In genomic region chr3:100634493-100635272, GRCh38 we compare ENCODE assay signal across 8 cellular contexts. TPM values are rescaled to one million over a fixed set of nuclear protein-coding genes. Genes with fewer than 3 reads are reported as not detected.
DNase-seq lines count a peak whose midpoint lies in the region; ATAC-seq and TF ChIP-seq lines count a peak whose summit lies in the region.

No MANE protein-coding gene starts in this region.

- H3K4me3 ChIP-seq in BE2C (ENCODE audit: low read depth, low read length) (no peak overlapping the region), choroid plexus epithelial cell (ENCODE audit: low read depth, low read length) (no peak overlapping the region)

- no peaks in the 10 kb centered on the region for H3K36me3 ChIP-seq in BE2C

- H3K9me3 ChIP-seq in BE2C: no peaks in the 10 kb centered on the region

- TF ChIP-seq CTCF in BE2C (IDR thresholded peaks at IDR 0.05; ENCODE audit: low read depth, low read length): peak; percentile 32
- peak; percentile 19 for TF ChIP-seq CTCF in choroid plexus epithelial cell (conservative IDR thresholded peaks at IDR 0.05; ENCODE audit: low read depth, low read length)

- peaks cover under 1% of the 10 kb centered on the region; the same call in 1 of the 2 replicates for H3K27me3 ChIP-seq in BE2C

- intact Hi-C loops in posterior vena cava (cut with DNase I): no loop called here

- DNase-seq in BE2C: peak; percentile 36
- DNase-seq in NCI-H82 treated with DMSO at 0.1 percent for 48 hours (lab: John Stamatoyannopoulos, UW; ENCODE audit: unreplicated experiment): peak; percentile 57
- peak; percentile 43 for DNase-seq in choroid plexus epithelial cell (ENCODE audit: low read depth)
- peak; percentile 83 for DNase-seq in posterior vena cava (ENCODE audit: low spot score)
- DNase-seq in SKM-1 treated with dmso at 0.1 percent for 144 hours (lab: John Stamatoyannopoulos, UW; ENCODE audit: unreplicated experiment): no peak
- DNase-seq in GM19240 (ENCODE audit: insufficient read length, low spot score): no peak

- H3K4me1 ChIP-seq in BE2C: no peaks in the 10 kb centered on the region

- ATAC-seq in GM19043 (IDR thresholded peaks at IDR 0.05; ENCODE audit: low read depth, unreplicated experiment): peak; percentile 60
- no peak for ATAC-seq in GM21515 (IDR thresholded peaks at IDR 0.05; ENCODE audit: unreplicated experiment)

RNA-seq across cellular contexts. Expression of gene ADGRG7, which starts 25.3 kb away (rescaled TPM):
- not detected for polyA plus RNA-seq in BE2C (2012; ENCODE audit: insufficient read depth, insufficient read length, low read depth)
- not detected for total RNA-seq in posterior vena cava

Comparison
In these comparisons a context has a peak if more than half of its experiments do, and no peak if none do; other contexts are left out.
1. DNase-seq: peak in BE2C (single experiment), NCI-H82 treated with DMSO at 0.1 percent for 48 hours (single experiment), choroid plexus epithelial cell (single experiment) and posterior vena cava (single experiment); none in SKM-1 treated with dmso at 0.1 percent for 144 hours (single experiment) and GM19240 (single experiment).